8 cellular contexts compared by ENCODE assay signal in the genomic region with DNA sequence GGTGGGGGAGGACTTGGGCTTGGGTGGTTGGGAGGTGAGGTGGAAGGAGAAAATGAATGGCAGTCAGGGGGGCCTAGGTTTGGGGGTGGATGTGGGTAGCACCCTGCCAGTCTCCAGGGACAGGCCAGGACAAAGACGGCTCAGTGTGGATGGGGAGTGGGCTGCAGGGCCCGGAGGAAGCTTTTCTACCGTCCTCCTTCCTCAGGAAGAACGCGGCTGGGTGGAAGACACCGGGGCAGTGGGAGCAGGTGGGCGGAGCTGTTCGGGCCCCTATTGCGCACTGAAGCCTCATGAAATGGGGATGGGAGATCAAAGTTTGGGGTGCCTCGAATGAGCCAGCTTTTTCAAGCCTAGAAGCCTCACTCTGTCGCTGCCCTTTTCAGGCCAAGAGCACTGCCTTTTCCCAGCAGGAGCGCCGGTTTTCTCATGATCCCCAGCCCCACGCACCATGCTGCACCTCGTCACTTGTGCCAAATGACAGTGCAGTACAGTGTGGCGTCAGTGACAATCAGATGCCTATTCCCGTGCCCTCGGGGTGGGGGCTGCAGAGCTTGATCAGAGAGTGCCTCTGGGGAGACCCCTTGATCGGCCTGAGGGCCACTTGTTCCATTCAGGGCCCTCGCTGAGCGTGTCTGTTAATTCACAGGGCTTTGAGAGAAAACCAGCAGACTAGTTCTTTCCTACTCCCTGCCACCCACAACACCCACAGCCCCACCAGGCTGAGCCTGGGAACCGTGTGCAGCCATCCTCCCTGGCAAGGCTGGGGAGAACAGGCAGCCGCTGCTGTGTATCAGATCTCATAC. TPM values are rescaled to one million over a fixed set of nuclear protein-coding genes. Genes with fewer than 3 reads are reported as not detected.
DNase-seq lines count a peak whose midpoint lies in the region; ATAC-seq and TF ChIP-seq lines count a peak whose summit lies in the region.

No MANE protein-coding gene starts in this region.

- TF ChIP-seq CTCF in Peyer's patch (IDR thresholded peaks at IDR 0.05): no peak
- TF ChIP-seq CTCF in chondrocyte (IDR thresholded peaks at IDR 0.05): no peak

- CTCF ChIA-PET in CD8-positive, alpha-beta memory T cell (lab: Charles Lee): interaction anchor here (1.9 to 4.3 kb wide), 2 partner anchors 10 to 59 kb away, joined by 7 to 64 read pairs; partner anchors contain the start of gene DACT3

- no peaks in the 10 kb centered on the region for H3K9me3 ChIP-seq in CD8-positive, alpha-beta memory T cell (ENCODE audit: low read length)
- no peaks in the 10 kb centered on the region for H3K9me3 ChIP-seq in Peyer's patch

- H3K4me1 Mint-ChIP-seq in CD8-positive, alpha-beta memory T cell: peaks cover 33 to 48% (median 42%) of the 10 kb centered on the region in 3 donors
- peaks cover 33% of the 10 kb centered on the region for H3K4me1 Mint-ChIP-seq in chondrocyte (ENCODE audit: low read depth)
- peaks cover 69% of the 10 kb centered on the region for H3K4me1 Mint-ChIP-seq in stimulated activated naive CD8-positive, alpha-beta T cell treated with anti-CD3 and anti-CD28 coated beads, Interleukin-15, amount 100 ng/mL, for 72 hours

- peak overlapping the region; percentile 94 to 100 (median 99) for H3K4me3 Mint-ChIP-seq in CD8-positive, alpha-beta memory T cell
- H3K4me3 Mint-ChIP-seq in chondrocyte (ENCODE audit: unreplicated experiment): peak overlapping the region; percentile 98
- H3K4me3 Mint-ChIP-seq in stimulated activated naive CD8-positive, alpha-beta T cell treated with anti-CD3 and anti-CD28 coated beads, Interleukin-15, amount 100 ng/mL, for 72 hours: peak overlapping the region; percentile 99 to 100

- H3K4me3 ChIP-seq in CD8-positive, alpha-beta memory T cell (ENCODE audit: low read length): peak overlapping the region; percentile 99
- peak overlapping the region; percentile 82 to 100 (median 99) for H3K4me3 ChIP-seq in Peyer's patch

- H3K4me1 ChIP-seq in CD8-positive, alpha-beta memory T cell (ENCODE audit: insufficient read depth, low read length): peaks cover 26% of the 10 kb centered on the region
- H3K4me1 ChIP-seq in Peyer's patch: peaks cover 0 to 30% (median 5%) of the 10 kb centered on the region in 4 donors

- peaks cover 23% of the 10 kb centered on the region for H3K36me3 ChIP-seq in CD8-positive, alpha-beta memory T cell (ENCODE audit: insufficient read depth, low read length)
- peaks cover 0 to 24% (median 0%) of the 10 kb centered on the region in 3 donors for H3K36me3 ChIP-seq in Peyer's patch

- peak overlapping the region; percentile 92 to 100 (median 96) for H3K27ac Mint-ChIP-seq in CD8-positive, alpha-beta memory T cell
- H3K27ac Mint-ChIP-seq in chondrocyte (ENCODE audit: unreplicated experiment): peak overlapping the region; percentile 89
- peak overlapping the region; percentile 89 to 96 for H3K27ac Mint-ChIP-seq in stimulated activated naive CD8-positive, alpha-beta T cell treated with anti-CD3 and anti-CD28 coated beads, Interleukin-15, amount 100 ng/mL, for 72 hours

- peaks cover 0 to 7% of the 10 kb centered on the region in 2 donors for H3K27me3 Mint-ChIP-seq in CD8-positive, alpha-beta memory T cell
- no peaks in the 10 kb centered on the region for H3K27me3 Mint-ChIP-seq in chondrocyte (ENCODE audit: low read depth)
- H3K27me3 Mint-ChIP-seq in stimulated activated naive CD8-positive, alpha-beta T cell treated with anti-CD3 and anti-CD28 coated beads, Interleukin-15, amount 100 ng/mL, for 72 hours: no peaks in the 10 kb centered on the region

- peaks cover 10 to 40% (median 11%) of the 10 kb centered on the region in 3 donors for H3K36me3 Mint-ChIP-seq in CD8-positive, alpha-beta memory T cell
- H3K36me3 Mint-ChIP-seq in chondrocyte (ENCODE audit: low read depth): peaks cover 5% of the 10 kb centered on the region

- H3K9me3 Mint-ChIP-seq in CD8-positive, alpha-beta memory T cell: peaks cover 2 to 14% (median 11%) of the 10 kb centered on the region in 5 donors
- peaks cover 13% of the 10 kb centered on the region for H3K9me3 Mint-ChIP-seq in chondrocyte (ENCODE audit: low read depth)
- peaks cover 12 to 14% of the 10 kb centered on the region in 2 donors for H3K9me3 Mint-ChIP-seq in stimulated activated naive CD8-positive, alpha-beta T cell treated with anti-CD3 and anti-CD28 coated beads, Interleukin-15, amount 100 ng/mL, for 72 hours

- H3K27me3 ChIP-seq in CD8-positive, alpha-beta memory T cell (ENCODE audit: insufficient read depth, low read length, poor library complexity, severe bottlenecking): no peaks in the 10 kb centered on the region
- no peaks in the 10 kb centered on the region for H3K27me3 ChIP-seq in Peyer's patch

- ATAC-seq in stimulated activated naive CD8-positive, alpha-beta T cell treated with anti-CD3 and anti-CD28 coated beads, Interleukin-15, amount 100 ng/mL, for 72 hours: peak; percentile 41

- peak in 3 of 5 donors; percentile 12 to 26 (median 15) for DNase-seq in CD8-positive, alpha-beta memory T cell
- DNase-seq in Peyer's patch (peak in 2 of 3 donors; percentile 16 to 65), chondrocyte (ENCODE audit: low spot score) (peak; percentile 72), midbrain (lab: John Stamatoyannopoulos, UW) (peak; percentile 29), SW 1271 (lab: John Stamatoyannopoulos, UW) (no peak), HK-2 (ENCODE audit: unreplicated experiment) (no peak), DMS114 treated with DMSO at 0.1 percent for 48 hours (lab: John Stamatoyannopoulos, UW; ENCODE audit: unreplicated experiment) (no peak)
- DNase-seq in stimulated activated naive CD8-positive, alpha-beta T cell treated with anti-CD3 and anti-CD28 coated beads, Interleukin-15, amount 100 ng/mL, for 72 hours: peak; percentile 44 to 57

- no peak for TF ChIP-seq POLR2A in Peyer's patch (IDR thresholded peaks at IDR 0.05)

- H3K27ac ChIP-seq in CD8-positive, alpha-beta memory T cell (ENCODE audit: low read depth, low read length): peak overlapping the region; percentile 90
- peak overlapping the region; percentile 89 to 97 (median 94) for H3K27ac ChIP-seq in Peyer's patch

- POLR2A ChIA-PET in CD8-positive, alpha-beta memory T cell (lab: Charles Lee): interaction anchor here (0.6 to 4.2 kb wide), 4 partner anchors 8 to 197 kb away, joined by 3 to 52 read pairs (median 11); partner anchors contain the start of gene DACT3

RNA-seq across cellular contexts. Expression of gene CALM3, which starts 1.5 kb away (rescaled TPM):
- total RNA-seq in CD8-positive, alpha-beta memory T cell: 100 to 1,000 TPM; 465 to 493 TPM
- 168 TPM for polyA plus RNA-seq in CD8-positive, alpha-beta memory T cell
- total RNA-seq in Peyer's patch (100 to 1,000 TPM; 134 to 282 (median 237) TPM), chondrocyte (137 to 148 TPM (median 144 TPM) in 3 replicates)

RNA-seq across cellular contexts. Expression of gene PTGIR, which starts 22.3 kb away (rescaled TPM):
- 10 to 100 TPM; 17.7 to 18.4 TPM for total RNA-seq in CD8-positive, alpha-beta memory T cell
- polyA plus RNA-seq in CD8-positive, alpha-beta memory T cell: not detected
- total RNA-seq in Peyer's patch (1 to 10 TPM in 2 of 4 donors, not detected in 2; 3.4 to 5.8 TPM), chondrocyte (0.80 to 2.4 TPM (median 2.2 TPM) in 3 replicates)

RNA-seq across cellular contexts. Expression of gene GNG8, which starts 33.4 kb away (rescaled TPM):
- total RNA-seq in CD8-positive, alpha-beta memory T cell: 1 to 10 TPM; 9.0 TPM
- polyA plus RNA-seq in CD8-positive, alpha-beta memory T cell: not detected
- total RNA-seq in Peyer's patch (not detected), chondrocyte (not detected in 3 replicates)

RNA-seq across cellular contexts. Expression of gene DACT3, which starts 58.4 kb away (rescaled TPM):
- total RNA-seq in CD8-positive, alpha-beta memory T cell: 1 to 10 TPM; 2.5 TPM
- polyA plus RNA-seq in CD8-positive, alpha-beta memory T cell: not detected
- total RNA-seq in Peyer's patch (1 to 10 TPM in 2 of 4 donors, under 1 TPM in 2; 0.53 to 2.3 (median 1.4) TPM), chondrocyte (17.1 to 18.7 TPM (median 18.5 TPM) in 3 replicates)

Comparison
In these comparisons a context has a peak if more than half of its experiments do, and no peak if none do; other contexts are left out.
1. DNase-seq: peak in CD8-positive, alpha-beta memory T cell (3 of 5), Peyer's patch (2 of 3), chondrocyte (single experiment), midbrain (single experiment) and stimulated activated naive CD8-positive, alpha-beta T cell treated with anti-CD3 and anti-CD28 coated beads, Interleukin-15, amount 100 ng/mL, for 72 hours (2 of 2); none in SW 1271 (0 of 2), HK-2 (single experiment) and DMS114 treated with DMSO at 0.1 percent for 48 hours (single experiment).
2. Peak in every context shown above with its lines, with median percentiles within 50 percentile points of each other: H3K27ac Mint-ChIP-seq and H3K4me3 Mint-ChIP-seq.